Comparison of ENCODE assay signal across 8 cellular contexts in the genomic region with DNA sequence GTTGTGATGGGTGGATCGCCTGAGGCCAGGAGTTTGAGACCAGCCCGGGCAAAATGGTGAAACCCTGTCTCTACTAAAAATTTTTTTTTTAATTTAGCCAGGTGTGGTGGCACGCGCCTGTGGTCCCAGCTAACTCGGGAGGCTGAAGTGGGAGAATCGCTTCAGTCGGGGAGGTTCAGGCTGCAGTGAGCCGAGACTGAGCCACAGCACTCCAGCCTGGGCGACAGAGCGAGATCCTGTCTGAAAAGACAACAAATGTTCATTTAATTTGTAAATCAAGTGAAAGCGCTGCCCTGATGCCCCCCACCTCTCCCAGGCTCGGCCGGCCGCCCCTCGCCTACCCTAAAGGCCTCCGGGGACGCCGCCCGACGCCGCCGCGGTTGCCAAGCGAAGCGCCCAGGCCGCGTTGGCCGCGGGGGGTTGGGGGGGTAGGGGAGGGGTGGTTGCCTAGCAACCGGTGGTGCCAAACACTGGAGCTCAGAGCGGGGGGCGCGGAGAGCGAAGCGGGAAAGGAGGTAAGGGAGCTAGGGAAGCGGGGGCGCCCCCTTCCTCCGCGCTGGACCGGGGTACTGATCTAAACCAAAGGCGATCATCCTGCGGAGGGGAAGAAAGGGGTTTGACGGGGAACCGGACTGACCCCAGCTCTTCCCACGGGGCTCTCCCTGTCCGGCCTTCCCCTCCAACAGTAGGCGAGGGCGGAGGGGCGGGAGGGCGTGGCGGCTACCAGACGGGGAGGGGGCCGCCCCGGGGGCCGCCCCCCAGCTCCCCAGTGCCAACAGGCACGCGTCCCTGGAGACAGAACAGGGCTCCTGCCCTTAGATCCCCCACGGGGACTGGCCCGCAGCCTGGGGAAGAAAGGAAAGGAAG. TPM values are rescaled to one million over a fixed set of nuclear protein-coding genes. Genes with fewer than 3 reads are reported as not detected.
DNase-seq lines count a peak whose midpoint lies in the region; ATAC-seq and TF ChIP-seq lines count a peak whose summit lies in the region.

A gene with protein sequence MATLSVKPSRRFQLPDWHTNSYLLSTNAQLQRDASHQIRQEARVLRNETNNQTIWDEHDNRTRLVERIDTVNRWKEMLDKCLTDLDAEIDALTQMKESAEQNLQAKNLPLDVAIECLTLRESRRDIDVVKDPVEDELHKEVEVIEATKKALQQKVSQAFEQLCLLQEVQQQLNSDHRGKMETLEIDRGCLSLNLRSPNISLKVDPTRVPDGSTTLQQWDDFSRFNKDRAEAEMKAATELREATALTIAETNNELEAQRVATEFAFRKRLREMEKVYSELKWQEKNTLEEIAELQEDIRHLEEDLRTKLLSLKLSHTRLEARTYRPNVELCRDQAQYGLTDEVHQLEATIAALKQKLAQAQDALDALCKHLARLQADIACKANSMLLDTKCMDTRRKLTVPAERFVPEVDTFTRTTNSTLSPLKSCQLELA (plus strand): TSS at position 460 of the 867 bp plus-strand sequence. CDS start 828 bp downstream, outside the sequence.

- H3K4me3 ChIP-seq in HUES48 (ENCODE audit: low read depth, low read length) = peak within 1 kb of the TSS; percentile 66

- peaks cover 8% of the 10 kb centered on the region for H3K4me1 Mint-ChIP-seq in WTC11

- H3K9me3 Mint-ChIP-seq in WTC11 = no peaks in the 10 kb centered on the region

- no peak for TF ChIP-seq CTCF in WTC11 (IDR thresholded peaks at IDR 0.05)

- H3K36me3 Mint-ChIP-seq in WTC11 = no peaks in the 10 kb centered on the region

- H3K4me3 Mint-ChIP-seq in WTC11 = peak within 1 kb of the TSS; percentile 66

- H3K27ac ChIP-seq in HUES48 (ENCODE audit: low read depth, low read length) = peak within 1 kb of the TSS; percentile 35

- H3K27me3 ChIP-seq in HUES48 (ENCODE audit: control insufficient read depth, insufficient read depth, low read length) = no peaks in the 10 kb centered on the region; the same call in 1 of the 2 replicates

- POLR2A ChIA-PET in WTC11 (lab: Charles Lee) = interaction anchor here (1.8 kb wide), 2 partner anchors 13 to 153 kb away, joined by 8 to 9 read pairs; a partner anchor contains a TSS

- intact Hi-C loops in left ventricle myocardium superior (cut with micrococcal nuclease) = no loop called here

- H3K4me1 ChIP-seq in HUES48 (ENCODE audit: control insufficient read depth, insufficient read depth, low read length) = 0 out of 2 replicates have a peak, but pooled peaks cover 3% of the 10 kb centered on the region

- H3K9ac ChIP-seq in HUES48 (ENCODE audit: low read depth, low read length) = peak within 1 kb of the TSS; percentile 57; the same call in 1 of the 2 replicates

- H3K9me3 ChIP-seq in HUES48 (ENCODE audit: control insufficient read depth, insufficient read depth, low read length) = no peaks in the 10 kb centered on the region

- DNase-seq in AG08395 (ENCODE audit: low spot score) (peak; percentile 46), WTC11 (ENCODE audit: low spot score) (peak; percentile 87), left ventricle myocardium superior (peak; percentile 46), retina (peak; percentile 95)

- H3K36me3 ChIP-seq in HUES48 (ENCODE audit: control insufficient read depth, insufficient read depth, low read length) = no peaks in the 10 kb centered on the region

- CTCF ChIA-PET in WTC11 (lab: Charles Lee) = interaction anchor here (0.6 to 1.6 kb wide), 10 partner anchors 13 to 278 kb away, joined by 3 to 11 read pairs (median 4); a partner anchor contains a TSS

- H3K27ac Mint-ChIP-seq in WTC11 = no peak within 1 kb of the TSS

- H3K27me3 Mint-ChIP-seq in WTC11 (ENCODE audit: low read depth) = peaks cover 2% of the 10 kb centered on the region

- ATAC-seq in WTC11 (peak; percentile 49), left ventricle myocardium superior (no peak), GM18520 (IDR thresholded peaks at IDR 0.05; ENCODE audit: unreplicated experiment) (no peak), HG02763 (IDR thresholded peaks at IDR 0.05; ENCODE audit: unreplicated experiment) (no peak), HG02885 (IDR thresholded peaks at IDR 0.05; ENCODE audit: poor library complexity, unreplicated experiment) (no peak)

TF ChIP-seq in WTC11, 78 proteins besides CTCF, POLR2A, EP300 and RAD21:
- TF ChIP-seq, protein P1, sequence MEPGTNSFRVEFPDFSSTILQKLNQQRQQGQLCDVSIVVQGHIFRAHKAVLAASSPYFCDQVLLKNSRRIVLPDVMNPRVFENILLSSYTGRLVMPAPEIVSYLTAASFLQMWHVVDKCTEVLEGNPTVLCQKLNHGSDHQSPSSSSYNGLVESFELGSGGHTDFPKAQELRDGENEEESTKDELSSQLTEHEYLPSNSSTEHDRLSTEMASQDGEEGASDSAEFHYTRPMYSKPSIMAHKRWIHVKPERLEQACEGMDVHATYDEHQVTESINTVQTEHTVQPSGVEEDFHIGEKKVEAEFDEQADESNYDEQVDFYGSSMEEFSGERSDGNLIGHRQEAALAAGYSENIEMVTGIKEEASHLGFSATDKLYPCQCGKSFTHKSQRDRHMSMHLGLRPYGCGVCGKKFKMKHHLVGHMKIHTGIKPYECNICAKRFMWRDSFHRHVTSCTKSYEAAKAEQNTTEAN (CRISPR knock-in tag; IDR thresholded peaks at IDR 0.05) = no peak
- TF ChIP-seq, protein P2, sequence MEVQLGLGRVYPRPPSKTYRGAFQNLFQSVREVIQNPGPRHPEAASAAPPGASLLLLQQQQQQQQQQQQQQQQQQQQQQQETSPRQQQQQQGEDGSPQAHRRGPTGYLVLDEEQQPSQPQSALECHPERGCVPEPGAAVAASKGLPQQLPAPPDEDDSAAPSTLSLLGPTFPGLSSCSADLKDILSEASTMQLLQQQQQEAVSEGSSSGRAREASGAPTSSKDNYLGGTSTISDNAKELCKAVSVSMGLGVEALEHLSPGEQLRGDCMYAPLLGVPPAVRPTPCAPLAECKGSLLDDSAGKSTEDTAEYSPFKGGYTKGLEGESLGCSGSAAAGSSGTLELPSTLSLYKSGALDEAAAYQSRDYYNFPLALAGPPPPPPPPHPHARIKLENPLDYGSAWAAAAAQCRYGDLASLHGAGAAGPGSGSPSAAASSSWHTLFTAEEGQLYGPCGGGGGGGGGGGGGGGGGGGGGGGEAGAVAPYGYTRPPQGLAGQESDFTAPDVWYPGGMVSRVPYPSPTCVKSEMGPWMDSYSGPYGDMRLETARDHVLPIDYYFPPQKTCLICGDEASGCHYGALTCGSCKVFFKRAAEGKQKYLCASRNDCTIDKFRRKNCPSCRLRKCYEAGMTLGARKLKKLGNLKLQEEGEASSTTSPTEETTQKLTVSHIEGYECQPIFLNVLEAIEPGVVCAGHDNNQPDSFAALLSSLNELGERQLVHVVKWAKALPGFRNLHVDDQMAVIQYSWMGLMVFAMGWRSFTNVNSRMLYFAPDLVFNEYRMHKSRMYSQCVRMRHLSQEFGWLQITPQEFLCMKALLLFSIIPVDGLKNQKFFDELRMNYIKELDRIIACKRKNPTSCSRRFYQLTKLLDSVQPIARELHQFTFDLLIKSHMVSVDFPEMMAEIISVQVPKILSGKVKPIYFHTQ (CRISPR knock-in tag; IDR thresholded peaks at IDR 0.05) = no peak
- peak; percentile 90 for TF ChIP-seq ZNF121 (CRISPR knock-in tag; IDR thresholded peaks at IDR 0.05)
- TF ChIP-seq, protein P3, sequence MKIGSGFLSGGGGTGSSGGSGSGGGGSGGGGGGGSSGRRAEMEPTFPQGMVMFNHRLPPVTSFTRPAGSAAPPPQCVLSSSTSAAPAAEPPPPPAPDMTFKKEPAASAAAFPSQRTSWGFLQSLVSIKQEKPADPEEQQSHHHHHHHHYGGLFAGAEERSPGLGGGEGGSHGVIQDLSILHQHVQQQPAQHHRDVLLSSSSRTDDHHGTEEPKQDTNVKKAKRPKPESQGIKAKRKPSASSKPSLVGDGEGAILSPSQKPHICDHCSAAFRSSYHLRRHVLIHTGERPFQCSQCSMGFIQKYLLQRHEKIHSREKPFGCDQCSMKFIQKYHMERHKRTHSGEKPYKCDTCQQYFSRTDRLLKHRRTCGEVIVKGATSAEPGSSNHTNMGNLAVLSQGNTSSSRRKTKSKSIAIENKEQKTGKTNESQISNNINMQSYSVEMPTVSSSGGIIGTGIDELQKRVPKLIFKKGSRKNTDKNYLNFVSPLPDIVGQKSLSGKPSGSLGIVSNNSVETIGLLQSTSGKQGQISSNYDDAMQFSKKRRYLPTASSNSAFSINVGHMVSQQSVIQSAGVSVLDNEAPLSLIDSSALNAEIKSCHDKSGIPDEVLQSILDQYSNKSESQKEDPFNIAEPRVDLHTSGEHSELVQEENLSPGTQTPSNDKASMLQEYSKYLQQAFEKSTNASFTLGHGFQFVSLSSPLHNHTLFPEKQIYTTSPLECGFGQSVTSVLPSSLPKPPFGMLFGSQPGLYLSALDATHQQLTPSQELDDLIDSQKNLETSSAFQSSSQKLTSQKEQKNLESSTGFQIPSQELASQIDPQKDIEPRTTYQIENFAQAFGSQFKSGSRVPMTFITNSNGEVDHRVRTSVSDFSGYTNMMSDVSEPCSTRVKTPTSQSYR (CRISPR knock-in tag; IDR thresholded peaks at IDR 0.05) = 0 out of 2 replicates have a peak, but pooled peaks have one; percentile 44
- TF ChIP-seq, protein P4, sequence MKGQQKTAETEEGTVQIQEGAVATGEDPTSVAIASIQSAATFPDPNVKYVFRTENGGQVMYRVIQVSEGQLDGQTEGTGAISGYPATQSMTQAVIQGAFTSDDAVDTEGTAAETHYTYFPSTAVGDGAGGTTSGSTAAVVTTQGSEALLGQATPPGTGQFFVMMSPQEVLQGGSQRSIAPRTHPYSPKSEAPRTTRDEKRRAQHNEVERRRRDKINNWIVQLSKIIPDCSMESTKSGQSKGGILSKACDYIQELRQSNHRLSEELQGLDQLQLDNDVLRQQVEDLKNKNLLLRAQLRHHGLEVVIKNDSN (CRISPR knock-in tag; IDR thresholded peaks at IDR 0.05) = no peak
- TF ChIP-seq FOXP1 (CRISPR knock-in tag; IDR thresholded peaks at IDR 0.05; ENCODE audit: borderline replicate concordance) = no peak
- TF ChIP-seq, protein P5, sequence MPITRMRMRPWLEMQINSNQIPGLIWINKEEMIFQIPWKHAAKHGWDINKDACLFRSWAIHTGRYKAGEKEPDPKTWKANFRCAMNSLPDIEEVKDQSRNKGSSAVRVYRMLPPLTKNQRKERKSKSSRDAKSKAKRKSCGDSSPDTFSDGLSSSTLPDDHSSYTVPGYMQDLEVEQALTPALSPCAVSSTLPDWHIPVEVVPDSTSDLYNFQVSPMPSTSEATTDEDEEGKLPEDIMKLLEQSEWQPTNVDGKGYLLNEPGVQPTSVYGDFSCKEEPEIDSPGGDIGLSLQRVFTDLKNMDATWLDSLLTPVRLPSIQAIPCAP (CRISPR knock-in tag; IDR thresholded peaks at IDR 0.05) = no peak
- no peak for TF ChIP-seq SOX15 (CRISPR knock-in tag; IDR thresholded peaks at IDR 0.05)

RNA-seq across cellular contexts. Expression of the gene that starts here (rescaled TPM):
- 1.9 to 2.5 TPM (median 2.0 TPM) in 3 replicates for total RNA-seq in WTC11 (2021)
- total RNA-seq in left ventricle myocardium superior = not detected

Comparison
In these comparisons a context has a peak if more than half of its experiments do, and no peak if none do; other contexts are left out.
1. Peak in DNase-seq in left ventricle myocardium superior; RNA of the gene not detected or under 1 TPM.